23 cellular contexts compared by ENCODE assay signal in the genomic region with DNA sequence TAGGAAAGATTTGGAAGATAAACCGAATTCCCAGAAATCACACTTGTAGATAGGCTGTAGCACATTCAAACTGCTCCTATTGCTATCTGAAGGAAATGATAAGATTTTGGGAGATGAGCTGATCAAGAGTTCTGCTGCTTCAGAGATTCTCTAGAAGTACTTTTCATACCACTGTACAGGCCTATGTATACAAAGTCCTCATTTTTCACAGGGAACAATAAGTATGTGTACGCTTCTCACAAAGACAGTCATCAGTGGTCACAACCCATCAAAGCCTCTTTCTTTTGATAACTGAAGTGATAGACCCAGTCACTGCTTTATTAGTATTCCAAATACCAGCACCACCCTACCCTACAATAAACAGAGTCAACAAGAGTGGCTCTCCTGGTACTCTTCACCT. TPM values are rescaled to one million over a fixed set of nuclear protein-coding genes. Genes with fewer than 3 reads are reported as not detected.
DNase-seq lines count a peak whose midpoint lies in the region; ATAC-seq and TF ChIP-seq lines count a peak whose summit lies in the region.
"Had no signal": no experiment of that assay in that cellular context is flagged by ENCODE, and none has a peak within 500 bp of the region (broad histone marks: within the 10 kb centered on the region; RNA-seq: fewer than 3 reads in every experiment).

No MANE protein-coding gene starts in this region.

- H3K79me1 ChIP-seq in mesendoderm (ENCODE audit: low read length) = no peaks in the 10 kb centered on the region

- H3K27me3 ChIP-seq in mesendoderm (ENCODE audit: insufficient read depth, low read length, poor library complexity) = no peaks in the 10 kb centered on the region
- H3K27me3 ChIP-seq in breast epithelium = no peaks in the 10 kb centered on the region
- H3K27me3 ChIP-seq: BLaER1 had no signal

- no peak overlapping the region for H3K9ac ChIP-seq in mesendoderm (ENCODE audit: low read length)
- H3K9ac ChIP-seq: BLaER1 had no signal

- no peak overlapping the region for H3K18ac ChIP-seq in mesendoderm (ENCODE audit: low read length)

- no peak overlapping the region for H3K23ac ChIP-seq in mesendoderm (ENCODE audit: low read length)

- DNase-seq in SK-MEL-5 (ENCODE audit: low read depth, low spot score) (peak; percentile 97), foreskin melanocyte (peak; percentile 77), mesendoderm (peak; percentile 72), superior temporal gyrus (ENCODE audit: extremely low spot score) (peak; percentile 87), breast epithelium (ENCODE audit: low spot score in 2 of 2) (no peak), omental fat pad (ENCODE audit: low spot score) (no peak), CD1c-positive myeloid dendritic cell (ENCODE audit: extremely low spot score) (no peak)
- DNase-seq: CD4-positive, alpha-beta memory T cell; COR-L47; KBM-7; MV-4-11; NCI-H1417; NCI-H1694 treated with DMSO at 0.1 percent for 48 hours; NCI-H2081 treated with DMSO at 0.1 percent for 48 hours; NCI-H2171; NCI-H226; NCI-H510A; NCI-H69; RPMI8226; SHP77 had no signal

- no peaks in the 10 kb centered on the region for H3K36me3 ChIP-seq in mesendoderm (ENCODE audit: control insufficient read depth, insufficient read depth, low read length)
- no peaks in the 10 kb centered on the region for H3K36me3 ChIP-seq in breast epithelium
- H3K36me3 ChIP-seq: BLaER1 had no signal

- H3K4me1 ChIP-seq in mesendoderm (ENCODE audit: control insufficient read depth, low read depth, low read length) (no peaks in the 10 kb centered on the region), breast epithelium (no peaks in the 10 kb centered on the region)
- H3K4me1 ChIP-seq: BLaER1 had no signal

- no peak overlapping the region for H3K27ac ChIP-seq in mesendoderm (ENCODE audit: low read depth, low read length)
- H3K27ac ChIP-seq in breast epithelium = no peak overlapping the region
- H3K27ac ChIP-seq: BLaER1, SK-N-MC had no signal

- no peak for TF ChIP-seq POLR2A in breast epithelium (IDR thresholded peaks at IDR 0.05)

- intact Hi-C loops in breast epithelium (cut with DNase I; ENCODE audit: low total_unique reads) = no loop called here

- H4K8ac ChIP-seq in mesendoderm (ENCODE audit: low read depth, low read length) = no peak overlapping the region

- H2BK120ac ChIP-seq in mesendoderm (ENCODE audit: low read depth, low read length) = no peak overlapping the region

- H3K79me2 ChIP-seq in mesendoderm (ENCODE audit: control insufficient read depth, insufficient read depth, low read length) = no peaks in the 10 kb centered on the region

- WGBS in mesendoderm (ENCODE audit: extremely low coverage, insufficient coverage, low lambda C conversion rate) = no CpG with 5 or more reads among the region's 2 CpGs

- H3K4ac ChIP-seq in mesendoderm (ENCODE audit: low read depth, low read length) = no peak overlapping the region

- no peak overlapping the region for H2AK5ac ChIP-seq in mesendoderm (ENCODE audit: low read length)

- no peak overlapping the region for H4K5ac ChIP-seq in mesendoderm (ENCODE audit: low read length)

- H3K4me3 ChIP-seq in mesendoderm (ENCODE audit: low read length) (no peak overlapping the region), breast epithelium (no peak overlapping the region)
- H3K4me3 ChIP-seq: BLaER1, SK-N-MC had no signal

- TF ChIP-seq CTCF in breast epithelium (IDR thresholded peaks at IDR 0.05) (no peak), omental fat pad (IDR thresholded peaks at IDR 0.05) (no peak)

- no peak overlapping the region for H2BK15ac ChIP-seq in mesendoderm (replicated peaks; ENCODE audit: low read depth)

- no peaks in the 10 kb centered on the region for H3K9me3 ChIP-seq in breast epithelium

- ATAC-seq in omental fat pad (ENCODE audit: low FRiP score) = no peak
- ATAC-seq: HCT116 had no signal

- no peak overlapping the region for H3K4me2 ChIP-seq in mesendoderm (ENCODE audit: low read length)
- H3K4me2 ChIP-seq: BLaER1 had no signal

- in situ Hi-C loops in SK-MEL-5 (cut with HindIII; ENCODE audit: low pct_unique_long_range_greater_than_20kb, low sequenced_read_pairs) = no loop called here

- H3K56ac ChIP-seq in mesendoderm (ENCODE audit: low read length) = no peak overlapping the region

- no peak overlapping the region for H2BK5ac ChIP-seq in mesendoderm (ENCODE audit: low read length)

RNA-seq across cellular contexts. Expression of a gene that starts 15.6 kb away (rescaled TPM):
- total RNA-seq in SK-MEL-5 (2014; rRNA removed; shearing (Covaris generic)) = 498 and 531 TPM in 2 replicates
- 253 and 297 TPM in 2 replicates for polyA plus RNA-seq in SK-MEL-5 (2015; cell fraction: cytosol; rRNA removed)
- polyA plus RNA-seq in SK-MEL-5 (2015; cell fraction: nucleus; rRNA removed) = 148 and 219 TPM in 2 replicates
- polyA plus RNA-seq in mesendoderm (2013, experiment 1 of 2) = 174 TPM
- polyA plus RNA-seq in mesendoderm (2013, experiment 2 of 2) = 173 TPM
- total RNA-seq in breast epithelium = 100 to 1,000 TPM; 166 to 181 (median 177) TPM
- 100 to 1,000 TPM; 157 to 252 (median 192) TPM for total RNA-seq in omental fat pad

Comparison
In these comparisons a context has a peak if more than half of its experiments do, and no peak if none do; other contexts are left out.
1. DNase-seq: peak in SK-MEL-5 (single experiment), foreskin melanocyte (single experiment), mesendoderm (single experiment) and superior temporal gyrus (single experiment); none in breast epithelium (0 of 2), omental fat pad (single experiment) and CD1c-positive myeloid dendritic cell (single experiment).